In genomic region chr1:199150764-199151163, GRCh38 we compare ENCODE assay signal across 24 cellular contexts.
"Had no signal": no experiment of that assay in that cellular context is flagged by ENCODE, and none has a peak within 500 bp of the region (broad histone marks: within the 10 kb centered on the region; RNA-seq: fewer than 3 reads in every experiment).

No MANE protein-coding gene starts in this region.

- H3K4me3 Mint-ChIP-seq: activated CD4-positive, alpha-beta memory T cell treated with anti-CD3 and anti-CD28 coated beads for 36 hours; activated CD4-positive, alpha-beta T cell treated with anti-CD3 and anti-CD28 coated beads, Interleukin-2, amount 10 ng/mL, durations not matched to agents 7 days and 5 days; activated naive CD8-positive, alpha-beta T cell; activated T-cell treated with anti-CD3 and anti-CD28 coated beads, Interleukin-2, amount 50 U/mL, for 4 hours; central memory CD8-positive, alpha-beta T cell; T-helper 17 cell had no signal

- DNase-seq: activated CD4-positive, alpha-beta memory T cell treated with anti-CD3 and anti-CD28 coated beads for 36 hours; activated CD4-positive, alpha-beta T cell treated with anti-CD3 and anti-CD28 coated beads, Interleukin-2, amount 10 ng/mL, durations not matched to agents 7 days and 5 days; activated CD4-positive, CD25-positive, alpha-beta regulatory T cell; activated CD8-positive, alpha-beta memory T cell treated with anti-CD3 and anti-CD28 coated beads for 24 hours; activated effector memory CD4-positive, alpha-beta T cell treated with anti-CD3 and anti-CD28 coated beads, Interleukin-2, amount 50 U/mL, for 16 hours; activated naive CD4-positive, alpha-beta T cell treated with Interleukin-2 at 50 U/mL for 16 hours; activated T-cell treated with anti-CD3 and anti-CD28 coated beads, Interleukin-2, amount 50 U/mL, for 4 hours; amygdala; MM.1S; NCI-H1105; NCI-H1436; NCI-H1694 treated with DMSO at 0.1 percent for 48 hours; NCI-H2029 treated with DMSO at 0.1 percent for 48 hours; NCI-H446 treated with DMSO at 0.1 percent for 48 hours; NCI-H524 treated with DMSO at 0.1 percent for 48 hours; NCI-H748 treated with DMSO at 0.1 percent for 48 hours; PC-3; SHP77; T-helper 17 cell; T-helper 9 cell had no signal

- H3K9me3 Mint-ChIP-seq: activated CD4-positive, alpha-beta memory T cell treated with anti-CD3 and anti-CD28 coated beads for 36 hours; activated CD4-positive, alpha-beta T cell treated with anti-CD3 and anti-CD28 coated beads, Interleukin-2, amount 10 ng/mL, durations not matched to agents 7 days and 5 days; activated T-cell treated with anti-CD3 and anti-CD28 coated beads, Interleukin-2, amount 50 U/mL, for 4 hours; brain; central memory CD8-positive, alpha-beta T cell had no signal

- H3K9ac ChIP-seq: KMS-11 had no signal

- H3K27me3 Mint-ChIP-seq: activated CD4-positive, alpha-beta memory T cell treated with anti-CD3 and anti-CD28 coated beads for 36 hours; activated naive CD8-positive, alpha-beta T cell; brain had no signal

- H3K36me3 Mint-ChIP-seq: activated CD4-positive, alpha-beta memory T cell treated with anti-CD3 and anti-CD28 coated beads for 36 hours; activated naive CD8-positive, alpha-beta T cell; brain had no signal

- H3K27ac ChIP-seq: KMS-11 had no signal

- H3K27ac Mint-ChIP-seq: activated CD4-positive, alpha-beta memory T cell treated with anti-CD3 and anti-CD28 coated beads for 36 hours; activated CD4-positive, alpha-beta T cell treated with anti-CD3 and anti-CD28 coated beads, Interleukin-2, amount 10 ng/mL, durations not matched to agents 7 days and 5 days; activated naive CD8-positive, alpha-beta T cell; T-helper 17 cell had no signal

- H3K4me2 ChIP-seq: KMS-11 had no signal

- H3K4me1 Mint-ChIP-seq: activated CD4-positive, alpha-beta T cell treated with anti-CD3 and anti-CD28 coated beads, Interleukin-2, amount 10 ng/mL, durations not matched to agents 7 days and 5 days; central memory CD8-positive, alpha-beta T cell; T-helper 17 cell had no signal
